9 cellular contexts compared by ENCODE assay signal in the genomic region with DNA sequence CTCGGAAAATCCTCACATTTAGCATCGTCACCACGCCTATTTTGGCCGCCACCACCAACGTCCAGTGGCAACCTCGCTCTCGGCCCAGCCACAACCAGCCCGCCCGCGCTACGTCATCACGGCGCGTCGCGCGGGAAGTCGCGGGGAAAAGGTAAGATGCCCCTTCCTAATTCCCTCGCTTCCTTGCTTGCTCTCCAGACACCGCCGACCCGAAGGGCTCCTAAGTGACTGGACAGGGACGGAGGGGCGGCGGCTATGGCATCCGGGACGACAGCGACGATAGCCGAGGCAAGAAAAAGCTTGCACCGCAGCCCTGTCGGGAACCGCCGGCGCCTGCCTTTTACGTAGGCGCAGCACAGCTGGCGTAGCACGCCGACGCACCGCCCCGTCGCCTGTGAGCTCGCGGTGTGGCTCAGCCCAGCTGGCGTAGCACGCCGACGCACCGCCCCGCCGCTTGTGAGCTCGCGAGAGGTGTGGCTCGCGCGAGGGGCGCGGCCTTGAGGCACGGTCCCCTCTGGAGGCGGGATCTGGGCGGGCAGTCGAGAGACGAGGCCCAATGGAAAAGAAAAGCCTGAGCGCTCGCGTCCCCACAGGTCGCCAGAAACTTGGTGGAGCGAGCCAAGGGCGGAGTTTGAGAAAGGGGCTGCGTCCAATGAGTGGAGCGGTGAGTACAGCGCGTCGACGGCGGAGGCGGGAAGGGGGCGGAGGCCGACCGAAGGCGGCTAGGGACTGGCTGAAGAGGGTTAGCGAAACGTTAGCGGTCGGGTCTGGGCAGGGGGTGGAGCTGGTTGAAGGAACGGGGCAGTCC. TPM values are rescaled to one million over a fixed set of nuclear protein-coding genes. Genes with fewer than 3 reads are reported as not detected.
DNase-seq lines count a peak whose midpoint lies in the region; ATAC-seq, FAIRE-seq and TF ChIP-seq lines count a peak whose summit lies in the region.
"Had no signal": no experiment of that assay in that cellular context is flagged by ENCODE, and none has a peak within 500 bp of the region (broad histone marks: within the 10 kb centered on the region; RNA-seq: fewer than 3 reads in every experiment).

A gene (plus strand): TSS at position 787 of the 808 bp plus-strand sequence. CDS start 626 bp downstream, outside the sequence.

- peak; percentile 93 for DNase-seq in AG20443 (ENCODE audit: low spot score)
- peak; percentile 97 for DNase-seq in NCI-H510A (lab: John Stamatoyannopoulos, UW)
- DNase-seq in activated CD4-positive, alpha-beta T cell treated with anti-CD3 and anti-CD28 coated beads for 24 hours (ENCODE audit: low read depth in 2 of 2), result peak; percentile 86
- peak; percentile 99 for DNase-seq in chondrocyte (ENCODE audit: low spot score)
- peak; percentile 99 for DNase-seq in kidney
- peak; percentile 95 for DNase-seq in stimulated activated CD4-positive, alpha-beta T cell treated with anti-CD3 and anti-CD28 coated beads, Interleukin-15, amount 100 ng/mL, for 24 hours

- peaks cover 0 to 4% of the 10 kb centered on the region in 2 donors for H3K36me3 ChIP-seq in kidney (ENCODE audit: control insufficient read depth in 1 of 2, insufficient read depth in 2 of 2, low read length in 2 of 2)

- H3K4me3 ChIP-seq in kidney (ENCODE audit: low read length in 2 of 2), result peak within 1 kb of the TSS; percentile 64 to 83

- no peaks in the 10 kb centered on the region for H3K27me3 Mint-ChIP-seq in chondrocyte (ENCODE audit: low read depth)

- H3K9me3 ChIP-seq in kidney (ENCODE audit: control insufficient read depth in 1 of 2, low read length in 2 of 2), result no peaks in the 10 kb centered on the region

- H3K27ac Mint-ChIP-seq in chondrocyte (ENCODE audit: unreplicated experiment), result peak within 1 kb of the TSS; percentile 99

- intact Hi-C loops in kidney (cut with DNase I), result no loop called here

- TF ChIP-seq CTCF in chondrocyte (IDR thresholded peaks at IDR 0.05) (no peak), kidney (IDR thresholded peaks at IDR 0.05; ENCODE audit: borderline replicate concordance, extremely low read depth, insufficient read depth) (no peak)

- peak within 1 kb of the TSS; percentile 81 to 95 for H3K9ac ChIP-seq in kidney (ENCODE audit: low read length in 2 of 2)

- peak within 1 kb of the TSS; percentile 95 to 96 for H3K27ac ChIP-seq in kidney (ENCODE audit: low read depth in 2 of 2, low read length in 2 of 2)

- ATAC-seq in HG03432 (IDR thresholded peaks at IDR 0.05; ENCODE audit: unreplicated experiment), result peak; percentile 91

- peaks cover 10% of the 10 kb centered on the region for H3K4me1 Mint-ChIP-seq in chondrocyte (ENCODE audit: low read depth)

- peak; percentile 97 for FAIRE-seq in kidney (lab: Jason Lieb, UNC)
- FAIRE-seq: islet of Langerhans had no signal

- H3K9me3 Mint-ChIP-seq in chondrocyte (ENCODE audit: low read depth), result peaks cover 12% of the 10 kb centered on the region

- TF ChIP-seq POLR2A in GM19099 (IDR thresholded peaks at IDR 0.05; ENCODE audit: extremely low read depth, insufficient read length, low read depth), result peak; percentile 55

- H3K36me3 Mint-ChIP-seq in chondrocyte (ENCODE audit: low read depth), result no peaks in the 10 kb centered on the region

- peak within 1 kb of the TSS; percentile 85 for H3K4me3 Mint-ChIP-seq in chondrocyte (ENCODE audit: unreplicated experiment)

- H3K4me1 ChIP-seq in kidney (ENCODE audit: control insufficient read depth in 1 of 2, insufficient read depth in 1 of 2, low read depth in 1 of 2, low read length in 2 of 2), result peaks cover 2 to 5% of the 10 kb centered on the region in 2 donors

RNA-seq across cellular contexts. Expression of the gene that starts here (rescaled TPM):
- total RNA-seq in chondrocyte (87.3 to 117 TPM (median 94.8 TPM) in 3 replicates), kidney (96.9 TPM)
- polyA plus RNA-seq in kidney (ENCODE audit: insufficient read depth, low read depth, low replicate concordance), result 123 TPM

Comparison
In these comparisons a context has a peak if more than half of its experiments do, and no peak if none do; other contexts are left out.
1. Peak in every context shown above with its lines: DNase-seq, ATAC-seq, H3K4me3 ChIP-seq and H3K27ac ChIP-seq.